34 cellular contexts compared by ENCODE assay signal in genomic region chr5:127947886-127948285, GRCh38.
"Had no signal": no experiment of that assay in that cellular context is flagged by ENCODE, and none has a peak within 500 bp of the region (broad histone marks: within the 10 kb centered on the region; RNA-seq: fewer than 3 reads in every experiment).

No MANE protein-coding gene starts in this region.

- H3K36me3 ChIP-seq: MG63 had no signal

- H3K27me3 ChIP-seq: MG63 had no signal

- DNase-seq: Karpas-422, Kasumi-1, MG63, MM.1S, MV-4-11, NCI-H1048, NCI-H1092, NCI-H1092 treated with DMSO at 0.1 percent for 48 hours, NCI-H1105, NCI-H1105 treated with DMSO at 0.1 percent for 48 hours, NCI-H1417, NCI-H1417 treated with DMSO at 0.1 percent for 48 hours, NCI-H1436, NCI-H1436 treated with DMSO at 0.1 percent for 48 hours, NCI-H146, NCI-H1694, NCI-H1694 treated with DMSO at 0.1 percent for 48 hours, NCI-H187, NCI-H187 treated with DMSO at 0.1 percent for 48 hours, NCI-H1930, NCI-H2029, NCI-H2029 treated with DMSO at 0.1 percent for 48 hours, NCI-H2081, NCI-H2081 treated with DMSO at 0.1 percent for 48 hours, NCI-H2107, NCI-H2171, NCI-H2171 treated with DMSO at 0.1 percent for 48 hours, NCI-H2227 treated with DMSO at 0.1 percent for 48 hours, NCI-H226, NCI-H345, NCI-H446, NCI-H446 treated with DMSO at 0.1 percent for 48 hours, NCI-H510A had no signal

- H3K27ac ChIP-seq: KMS-11 had no signal

- H3K9me3 ChIP-seq: MG63 had no signal

- H3K4me3 ChIP-seq: MG63 had no signal
